In the genomic region with DNA sequence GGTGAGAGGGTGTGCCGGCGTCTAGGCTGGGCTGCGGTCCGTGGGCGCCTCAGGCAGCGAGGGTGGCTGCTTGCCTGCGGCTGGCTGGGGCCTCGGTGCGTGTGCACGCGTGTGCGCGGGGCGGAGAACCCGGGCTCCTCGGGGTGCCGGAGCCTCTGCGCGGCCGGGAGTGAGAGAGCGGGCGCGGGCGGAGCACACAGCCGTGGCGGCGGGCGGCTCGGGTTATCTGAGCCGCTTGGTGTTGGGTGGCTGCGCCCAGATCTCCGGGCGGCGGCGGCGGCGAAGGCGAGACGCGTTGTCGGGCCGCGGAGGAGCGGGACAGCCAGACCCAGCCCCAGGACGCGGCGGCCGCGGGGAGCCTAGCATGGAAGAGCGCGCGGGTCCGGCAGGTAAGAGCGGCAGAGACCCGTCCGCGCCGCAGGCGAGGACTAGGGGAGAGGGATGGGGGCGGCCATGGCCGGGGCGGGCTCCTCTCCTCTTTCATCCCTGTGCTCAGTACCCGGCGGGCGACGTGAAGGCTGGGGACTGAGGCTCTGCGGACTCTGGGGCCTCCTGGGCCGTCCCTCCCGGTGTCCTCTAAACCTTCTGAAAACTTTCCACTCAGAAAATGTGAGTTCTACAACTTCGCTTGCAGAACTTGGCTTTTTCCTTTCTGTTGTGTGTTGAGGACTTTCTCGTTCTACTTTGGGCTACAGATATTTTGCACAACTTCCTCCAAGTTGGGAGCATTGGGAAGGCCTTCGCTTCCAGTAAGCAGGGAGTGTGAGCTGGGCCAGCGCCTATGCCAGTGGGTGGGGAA, we compare ENCODE assay signal across 21 cellular contexts. TPM values are rescaled to one million over a fixed set of nuclear protein-coding genes. Genes with fewer than 3 reads are reported as not detected.
DNase-seq lines count a peak whose midpoint lies in the region; ATAC-seq and TF ChIP-seq lines count a peak whose summit lies in the region.
"Had no signal": no experiment of that assay in that cellular context is flagged by ENCODE, and none has a peak within 500 bp of the region (broad histone marks: within the 10 kb centered on the region; RNA-seq: fewer than 3 reads in every experiment).

No MANE protein-coding gene starts in this region.

- WGBS in mesodermal cell (ENCODE audit: insufficient coverage in 2 of 2), 2 experiments = 2 to 3% methylated on average over 37 to 61 of the region's 73 CpGs
- WGBS in prostate gland = 8% methylated on average over 54 of the region's 73 CpGs

- H3K9me3 ChIP-seq in mesodermal cell (ENCODE audit: control insufficient read depth, low read length) (no peaks in the 10 kb centered on the region), upper lobe of right lung (no peaks in the 10 kb centered on the region), prostate gland (no peaks in the 10 kb centered on the region), gastrocnemius medialis (no peaks in the 10 kb centered on the region)
- H3K9me3 ChIP-seq: lower lobe of right lung, SJSA1 had no signal

- H3K27me3 ChIP-seq in upper lobe of right lung = peaks cover 98% of the 10 kb centered on the region
- H3K27me3 ChIP-seq in prostate gland (replicated peaks; ENCODE audit: insufficient read depth) = peaks cover 64% of the 10 kb centered on the region
- H3K27me3 ChIP-seq in gastrocnemius medialis = peaks cover 88 to 95% (median 94%) of the 10 kb centered on the region in 3 donors

- no peak overlapping the region for H3K27ac Mint-ChIP-seq in stimulated activated naive CD8-positive, alpha-beta T cell treated with anti-CD3 and anti-CD28 coated beads, Interleukin-15, amount 100 ng/mL, for 72 hours
- H3K27ac Mint-ChIP-seq in endothelial cell (ENCODE audit: unreplicated experiment) = no peak overlapping the region
- H3K27ac Mint-ChIP-seq: H9 had no signal

- TF ChIP-seq POLR2A in prostate gland (IDR thresholded peaks at IDR 0.05) = no peak
- no peak for TF ChIP-seq POLR2A in gastrocnemius medialis (IDR thresholded peaks at IDR 0.05)

- H3K36me3 ChIP-seq in mesodermal cell (ENCODE audit: control insufficient read depth, insufficient read depth, low read length) (no peaks in the 10 kb centered on the region), upper lobe of right lung (no peaks in the 10 kb centered on the region), prostate gland (no peaks in the 10 kb centered on the region), gastrocnemius medialis (no peaks in the 10 kb centered on the region)
- H3K36me3 ChIP-seq: lower lobe of right lung, SJSA1 had no signal

- H3K27ac ChIP-seq in mesodermal cell (ENCODE audit: low read depth, low read length, severe bottlenecking) (no peak overlapping the region), upper lobe of right lung (no peak overlapping the region), prostate gland (no peak overlapping the region), gastrocnemius medialis (no peak overlapping the region)
- H3K27ac ChIP-seq: lower lobe of right lung, SJSA1 had no signal

- H3K4me1 Mint-ChIP-seq in stimulated activated naive CD8-positive, alpha-beta T cell treated with anti-CD3 and anti-CD28 coated beads, Interleukin-15, amount 100 ng/mL, for 72 hours = peaks cover 63% of the 10 kb centered on the region
- H3K4me1 Mint-ChIP-seq in endothelial cell (ENCODE audit: unreplicated experiment) = peaks cover 66% of the 10 kb centered on the region

- no peak for DNase-seq in stimulated activated naive CD8-positive, alpha-beta T cell treated with anti-CD3 and anti-CD28 coated beads, Interleukin-15, amount 100 ng/mL, for 72 hours
- no peak for DNase-seq in stimulated activated naive CD8-positive, alpha-beta T cell treated with anti-CD3 and anti-CD28 coated beads, Interleukin-15, Interleukin-2, amounts not matched to agents 100 U/mL and 50 U/mL, for 24 hours
- DNase-seq in endothelial cell (ENCODE audit: low spot score) (no peak), upper lobe of right lung (peak; percentile 57), NK-92 (lab: John Stamatoyannopoulos, UW; ENCODE audit: unreplicated experiment) (no peak), prostate gland (ENCODE audit: low spot score) (no peak), gastrocnemius medialis (no peak)
- DNase-seq: activated CD4-positive, alpha-beta T cell treated with anti-CD3 and anti-CD28 coated beads for 4 hours; effector CD4-positive, alpha-beta T cell; H9; lower lobe of right lung; NCI-H510A; OCI-M1; right cardiac atrium; T1000 had no signal

- intact Hi-C loops in upper lobe of right lung (cut with DNase I) (no loop called here), prostate gland (cut with DNase I) (no loop called here), gastrocnemius medialis (cut with DNase I; ENCODE audit: low total_unique reads) (no loop called here)

- H3K4me3 ChIP-seq in mesodermal cell (ENCODE audit: extremely low read depth, insufficient read depth, low read length, poor library complexity, severe bottlenecking) (peak overlapping the region; percentile 14), upper lobe of right lung (no peak overlapping the region), prostate gland (no peak overlapping the region), gastrocnemius medialis (no peak overlapping the region)
- H3K4me3 ChIP-seq: lower lobe of right lung, SJSA1 had no signal

- H3K4me1 ChIP-seq in mesodermal cell (ENCODE audit: control insufficient read depth, insufficient read depth, low read length, poor library complexity, severe bottlenecking) = peaks cover 27% of the 10 kb centered on the region
- peaks cover 9% of the 10 kb centered on the region for H3K4me1 ChIP-seq in upper lobe of right lung
- H3K4me1 ChIP-seq in prostate gland (replicated peaks) = peaks cover 9% of the 10 kb centered on the region
- peaks cover 5 to 21% of the 10 kb centered on the region in 2 donors for H3K4me1 ChIP-seq in gastrocnemius medialis

- H3K36me3 Mint-ChIP-seq in endothelial cell (ENCODE audit: low read depth, unreplicated experiment) = peaks cover 6% of the 10 kb centered on the region

- ATAC-seq in stimulated activated naive CD8-positive, alpha-beta T cell treated with anti-CD3 and anti-CD28 coated beads, Interleukin-15, amount 100 ng/mL, for 72 hours = peak; percentile 29
- no peak for ATAC-seq in stimulated activated naive CD8-positive, alpha-beta T cell treated with anti-CD3 and anti-CD28 coated beads, Interleukin-15, Interleukin-2, amounts not matched to agents 100 U/mL and 50 U/mL, for 24 hours
- ATAC-seq in upper lobe of right lung (no peak), gastrocnemius medialis (no peak)
- ATAC-seq: lower lobe of right lung, right cardiac atrium had no signal

- H3K27me3 Mint-ChIP-seq in stimulated activated naive CD8-positive, alpha-beta T cell treated with anti-CD3 and anti-CD28 coated beads, Interleukin-15, amount 100 ng/mL, for 72 hours = peaks cover 100% of the 10 kb centered on the region
- H3K27me3 Mint-ChIP-seq in endothelial cell (ENCODE audit: unreplicated experiment) = peaks cover 44% of the 10 kb centered on the region

- no peak for TF ChIP-seq CTCF in endothelial cell (IDR thresholded peaks at IDR 0.05; ENCODE audit: unreplicated experiment)
- TF ChIP-seq CTCF in upper lobe of right lung (IDR thresholded peaks at IDR 0.05) = no peak
- TF ChIP-seq CTCF in prostate gland (IDR thresholded peaks at IDR 0.05) = no peak
- TF ChIP-seq CTCF in gastrocnemius medialis (IDR thresholded peaks at IDR 0.05 in 4 of 5, conservative IDR thresholded peaks at IDR 0.05 in 1 of 5) = no peak

- peak overlapping the region in 1 of 2 donors; percentile 33 for H3K4me3 Mint-ChIP-seq in stimulated activated naive CD8-positive, alpha-beta T cell treated with anti-CD3 and anti-CD28 coated beads, Interleukin-15, amount 100 ng/mL, for 72 hours
- H3K4me3 Mint-ChIP-seq in endothelial cell (ENCODE audit: unreplicated experiment) = peak overlapping the region; percentile 65

- no peaks in the 10 kb centered on the region for H3K9me3 Mint-ChIP-seq in stimulated activated naive CD8-positive, alpha-beta T cell treated with anti-CD3 and anti-CD28 coated beads, Interleukin-15, amount 100 ng/mL, for 72 hours
- H3K9me3 Mint-ChIP-seq in endothelial cell (ENCODE audit: unreplicated experiment) = no peaks in the 10 kb centered on the region
- H3K9me3 Mint-ChIP-seq: neural crest cell had no signal

- in situ Hi-C loops in gastrocnemius medialis (cut with MboI; ENCODE audit: low sequenced_read_pairs in 4 of 4) = no loop called here

RNA-seq across cellular contexts. Expression of a gene that starts 9.8 kb away (rescaled TPM):
- total RNA-seq in endothelial cell (ENCODE audit: unreplicated experiment) (17.4 TPM), upper lobe of right lung (not detected), prostate gland (under 1 TPM in 1 of 2 donors, not detected in 1; 0.91 TPM), gastrocnemius medialis (not detected)
- polyA plus RNA-seq in mesodermal cell (2013, experiment 1 of 2) = 1.7 TPM
- 1.0 TPM for polyA plus RNA-seq in mesodermal cell (2013, experiment 2 of 2)
- total RNA-seq: cardiac septum, H9, lower lobe of right lung, MCF 10A, right cardiac atrium, SJSA1, temporal lobe had no signal
- polyA plus RNA-seq: right cardiac atrium had no signal
